Comparison of ENCODE assay signal across 15 cellular contexts in genomic region chrX:38335382-38335781, GRCh38. TPM values are rescaled to one million over a fixed set of nuclear protein-coding genes. Genes with fewer than 3 reads are reported as not detected.
DNase-seq lines count a peak whose midpoint lies in the region; ATAC-seq, FAIRE-seq and TF ChIP-seq lines count a peak whose summit lies in the region.
"Had no signal": no experiment of that assay in that cellular context is flagged by ENCODE, and none has a peak within 500 bp of the region (broad histone marks: within the 10 kb centered on the region; RNA-seq: fewer than 3 reads in every experiment).

No MANE protein-coding gene starts in this region.

- no TSS peak for BruUV-seq in HepG2 (replicated peaks; lab: Mats Ljungman, UMichigan)

- no peaks in the 10 kb centered on the region for H3K9me3 ChIP-seq in HEK293 (ENCODE audit: control insufficient read depth, insufficient read depth, low read depth, low read length)
- H3K9me3 ChIP-seq in body of pancreas = no peaks in the 10 kb centered on the region
- no peaks in the 10 kb centered on the region for H3K9me3 ChIP-seq in HepG2 (ENCODE audit: low read length)
- no peaks in the 10 kb centered on the region for H3K9me3 ChIP-seq in stomach
- H3K9me3 ChIP-seq: left lung had no signal

- ATAC-seq in body of pancreas (no peak), HepG2 (peak; percentile 61)
- ATAC-seq: activated T-cell treated with anti-CD3 and anti-CD28 coated beads, Interleukin-2, amount 50 U/mL, for 4 hours; CD8-positive, alpha-beta T cell; effector memory CD8-positive, alpha-beta T cell; left lung had no signal

- TF ChIP-seq POLR2A in body of pancreas (IDR thresholded peaks at IDR 0.05) (no peak), HepG2 (IDR thresholded peaks at IDR 0.05; ENCODE audit: insufficient read depth in 1 of 2, low read depth in 2 of 2, low read length in 2 of 2) (no peak), stomach (IDR thresholded peaks at IDR 0.05) (no peak)

- in situ Hi-C loops in HepG2 (cut with HindIII; ENCODE audit: extremely low pct_ligation_motif_present, low pct_unique_long_range_greater_than_20kb) = no loop called here

- DNase-seq in Ammon's horn (ENCODE audit: low spot score) = peak; percentile 33
- no peak for DNase-seq in body of pancreas
- DNase-seq in HepG2 (ENCODE audit: low spot score) = no peak
- no peak for DNase-seq in HuH-7 (ENCODE audit: low spot score)
- no peak for DNase-seq in stomach
- DNase-seq in cerebellar nuclear complex (lab: John Stamatoyannopoulos, UW) = no peak
- DNase-seq: activated T-cell treated with anti-CD3 and anti-CD28 coated beads, Interleukin-2, amount 50 U/mL, for 4 hours; CD8-positive, alpha-beta T cell; effector memory CD8-positive, alpha-beta T cell; left lung; NCI-H1930; T-helper 1 cell had no signal

- FAIRE-seq in HepG2 (lab: Jason Lieb, UNC) = no peak

- H3K4me1 ChIP-seq in HEK293 (ENCODE audit: control insufficient read depth, insufficient read depth, low read length) (no peaks in the 10 kb centered on the region), body of pancreas (no peaks in the 10 kb centered on the region), HepG2 (ENCODE audit: insufficient read depth, low read length) (peaks cover 38% of the 10 kb centered on the region), stomach (no peaks in the 10 kb centered on the region)
- H3K4me1 ChIP-seq: left lung, neural progenitor cell had no signal

- POLR2A ChIA-PET in HEK293 (lab: Yijun Ruan, JAX) = no interaction called here
- POLR2A ChIA-PET in HepG2 (lab: Yijun Ruan, JAX) = no interaction called here

- TF ChIP-seq RAD21 in HepG2 (CRISPR knock-in tag; IDR thresholded peaks at IDR 0.05) = peak; percentile 31; the same call in 1 of the 2 replicates

- no peaks in the 10 kb centered on the region for H4K20me1 ChIP-seq in HepG2 (ENCODE audit: insufficient read depth, low read length)

- CTCF ChIA-PET in HEK293 (lab: Yijun Ruan, JAX) (interaction anchor here (0.6 to 3.1 kb wide), 7 partner anchors 8 to 324 kb away, joined by 3 to 11 read pairs (median 4); partner anchors contain the start of gene RPGR), HepG2 (lab: Yijun Ruan, JAX; ENCODE audit: low intra/inter-chr PET ratio, low total read pairs) (no interaction called here)

- H3K9ac ChIP-seq in HepG2 (ENCODE audit: insufficient read depth, low read depth, low read length) = no peak overlapping the region
- H3K9ac ChIP-seq: neural progenitor cell had no signal

- intact Hi-C loops in body of pancreas (cut with DNase I) = no loop called here
- intact Hi-C loops in HepG2 (cut with micrococcal nuclease; ENCODE audit: unreplicated experiment) = loop anchor here (5.0 kb wide), 1 partner anchor 227 kb away; the partner anchor contains the start of gene TSPAN7
- intact Hi-C loops in stomach (cut with DNase I; ENCODE audit: low total_unique reads) = no loop called here

- TF ChIP-seq CTCF in HEK293 (tag by site-specific recombination; IDR thresholded peaks at IDR 0.05) = no peak
- TF ChIP-seq CTCF in body of pancreas (IDR thresholded peaks at IDR 0.05) = peak in 5 of 7 experiments; percentile 3 to 44 (median 28)
- peak; percentile 51 for TF ChIP-seq CTCF in HepG2 (CRISPR knock-in tag; IDR thresholded peaks at IDR 0.05)
- TF ChIP-seq CTCF in stomach (IDR thresholded peaks at IDR 0.05) = peak in 1 of 7 experiments; percentile 12

- H3K27me3 ChIP-seq in body of pancreas (no peaks in the 10 kb centered on the region), HepG2 (ENCODE audit: control insufficient read depth in 1 of 2, insufficient read depth in 2 of 2, low read length in 2 of 2) (no peaks in the 10 kb centered on the region), stomach (no peaks in the 10 kb centered on the region)
- H3K27me3 ChIP-seq: neural progenitor cell had no signal

- H3K36me3 ChIP-seq in HEK293 (ENCODE audit: control insufficient read depth in 2 of 2, insufficient read depth in 1 of 2, low read length in 2 of 2) (no peaks in the 10 kb centered on the region), body of pancreas (replicated peaks in 1 of 2; ENCODE audit: insufficient read depth in 1 of 2, low read depth in 2 of 2) (no peaks in the 10 kb centered on the region), HepG2 (replicated peaks in 1 of 2; ENCODE audit: control insufficient read depth in 1 of 2, insufficient read depth in 2 of 2, low read length in 2 of 2) (no peaks in the 10 kb centered on the region), stomach (no peaks in the 10 kb centered on the region)
- H3K36me3 ChIP-seq: left lung, neural progenitor cell had no signal

- TF ChIP-seq EP300 in HepG2 (IDR thresholded peaks at IDR 0.05; ENCODE audit: low read depth in 2 of 2, low read length in 2 of 2) (no peak), HepG2 (CRISPR knock-in tag; IDR thresholded peaks at IDR 0.05; ENCODE audit: borderline replicate concordance) (no peak), stomach (IDR thresholded peaks at IDR 0.05) (no peak)

- H3K4me2 ChIP-seq in HepG2 (ENCODE audit: low read depth, low read length) = no peak overlapping the region
- H3K4me2 ChIP-seq: neural progenitor cell had no signal

- no peak overlapping the region for H3K27ac ChIP-seq in HEK293 (ENCODE audit: extremely low read depth, low read depth, low read length)
- H3K27ac ChIP-seq in body of pancreas = no peak overlapping the region
- H3K27ac ChIP-seq in HepG2 (ENCODE audit: extremely low read length, insufficient read depth, low read length) = no peak overlapping the region
- H3K27ac ChIP-seq in stomach = no peak overlapping the region
- H3K27ac ChIP-seq: left lung, neural progenitor cell had no signal

- no peak overlapping the region for H2AFZ ChIP-seq in HepG2 (ENCODE audit: low read length)
- H2AFZ ChIP-seq: neural progenitor cell had no signal

- H3K79me2 ChIP-seq in HepG2 (ENCODE audit: insufficient read depth, low read length) = no peaks in the 10 kb centered on the region

- H3K4me3 ChIP-seq in HEK293 (ENCODE audit: low read depth, low read length) (no peak overlapping the region), body of pancreas (no peak overlapping the region), HepG2 (replicated peaks in 1 of 3; ENCODE audit: insufficient read depth in 1 of 3, low read depth in 2 of 3, low read length in 3 of 3) (no peak overlapping the region), stomach (no peak overlapping the region)
- H3K4me3 ChIP-seq: left lung, neural progenitor cell had no signal

TF ChIP-seq in HepG2, 621 proteins besides CTCF, POLR2A, EP300 and RAD21 (continues in another document):
- TF ChIP-seq ARNT2 (CRISPR knock-in tag; IDR thresholded peaks at IDR 0.05; ENCODE audit: low read depth) (no peak), ZNF44 (CRISPR knock-in tag; IDR thresholded peaks at IDR 0.05) (no peak)

RNA-seq across cellular contexts. Expression of gene RPGR, which starts 8.1 kb away (rescaled TPM):
- total RNA-seq in body of pancreas (10 to 100 TPM; 14.8 to 21.1 TPM), HepG2 (2016; rRNA removed; fragmentation: Illumina TruSeq; extraction: Trizol) (12.1 and 13.6 TPM in 2 replicates), stomach (10 to 100 TPM in 4 of 5 donors, 1 to 10 TPM in 1; 1.3 to 97.3 (median 23.2) TPM)
- total RNA-seq in HepG2 (2016; cell fraction: cytosol; rRNA removed; fragmentation: Illumina TruSeq; extraction: Trizol; ENCODE audit: low read depth) = 2.6 and 5.5 TPM in 2 replicates
- 12.1 and 14.8 TPM in 2 replicates for total RNA-seq in HepG2 (2016; cell fraction: insoluble cytoplasmic fraction; rRNA removed; fragmentation: Illumina TruSeq; extraction: Trizol)
- 4.9 and 6.4 TPM in 2 replicates for total RNA-seq in HepG2 (2016; cell fraction: membrane; rRNA removed; fragmentation: Illumina TruSeq; extraction: Trizol)
- 21.1 and 21.4 TPM in 2 replicates for total RNA-seq in HepG2 (2016; cell fraction: nucleus; rRNA removed; fragmentation: Illumina TruSeq; extraction: Trizol)
- polyA plus RNA-seq in HepG2 (2011; rRNA removed) (2.1 TPM in 2 replicates), stomach (1 to 10 TPM; 5.3 to 9.8 (median 6.7) TPM)
- polyA plus RNA-seq in HepG2 (2011; cell fraction: cytosol; rRNA removed) = 0.66 and 0.94 TPM in 2 replicates
- polyA plus RNA-seq in HepG2 (2011; cell fraction: nucleus; rRNA removed) = 3.3 and 6.0 TPM in 2 replicates
- polyA plus RNA-seq in HepG2 (2012) = 6.1 and 11.9 TPM in 2 replicates
- polyA plus RNA-seq in HepG2 (2016; cell fraction: cytosol; fragmentation: Illumina TruSeq; extraction: Trizol; ENCODE audit: low read depth) = 0.91 and 1.0 TPM in 2 replicates
- polyA plus RNA-seq in HepG2 (2016; cell fraction: insoluble cytoplasmic fraction; fragmentation: Illumina TruSeq; extraction: Trizol; ENCODE audit: low read depth) = 12.5 and 13.0 TPM in 2 replicates
- polyA plus RNA-seq in HepG2 (2016; cell fraction: membrane; fragmentation: Illumina TruSeq; extraction: Trizol; ENCODE audit: low read depth) = 1.1 TPM in 2 replicates
- 20.3 and 22.5 TPM in 2 replicates for polyA plus RNA-seq in HepG2 (2016; cell fraction: nucleus; fragmentation: Illumina TruSeq; extraction: Trizol; ENCODE audit: insufficient read depth, low read depth)
- 1.6 and 2.3 TPM in 2 replicates for polyA minus RNA-seq in HepG2 (2011; rRNA and poly(A)+ RNA removed; ENCODE audit: low replicate concordance)
- 1.1 and 1.2 TPM in 2 replicates for polyA minus RNA-seq in HepG2 (2011; cell fraction: cytosol; rRNA and poly(A)+ RNA removed)
- 19.8 and 26.2 TPM in 2 replicates for polyA minus RNA-seq in HepG2 (2011; cell fraction: nucleus; rRNA and poly(A)+ RNA removed)

RNA-seq across cellular contexts. Expression of gene OTC, which starts 17.0 kb away (rescaled TPM):
- total RNA-seq in body of pancreas (1 to 10 TPM; 1.8 to 3.6 TPM), HepG2 (2016; rRNA removed; fragmentation: Illumina TruSeq; extraction: Trizol) (1.8 and 2.6 TPM in 2 replicates), stomach (1 to 10 TPM in 1 of 5 donors, not detected in 4; 1.3 TPM)
- 0.18 and 0.20 TPM in 2 replicates for total RNA-seq in HepG2 (2016; cell fraction: cytosol; rRNA removed; fragmentation: Illumina TruSeq; extraction: Trizol; ENCODE audit: low read depth)
- 2.1 and 2.7 TPM in 2 replicates for total RNA-seq in HepG2 (2016; cell fraction: insoluble cytoplasmic fraction; rRNA removed; fragmentation: Illumina TruSeq; extraction: Trizol)
- total RNA-seq in HepG2 (2016; cell fraction: membrane; rRNA removed; fragmentation: Illumina TruSeq; extraction: Trizol) = 0.41 and 0.46 TPM in 2 replicates
- 0.85 and 1.3 TPM in 2 replicates for total RNA-seq in HepG2 (2016; cell fraction: nucleus; rRNA removed; fragmentation: Illumina TruSeq; extraction: Trizol)
- polyA plus RNA-seq in HepG2 (2011; rRNA removed) (0.04 and 0.25 TPM in 2 replicates), stomach (not detected)
- polyA plus RNA-seq in HepG2 (2011; cell fraction: cytosol; rRNA removed) = 0.13 TPM in 1 of 2 replicates, not detected in the other
- not detected in 2 replicates for polyA plus RNA-seq in HepG2 (2011; cell fraction: nucleus; rRNA removed)
- 0.08 and 0.30 TPM in 2 replicates for polyA plus RNA-seq in HepG2 (2012)
- 0.18 and 0.36 TPM in 2 replicates for polyA plus RNA-seq in HepG2 (2016; cell fraction: cytosol; fragmentation: Illumina TruSeq; extraction: Trizol; ENCODE audit: low read depth)
- polyA plus RNA-seq in HepG2 (2016; cell fraction: insoluble cytoplasmic fraction; fragmentation: Illumina TruSeq; extraction: Trizol; ENCODE audit: low read depth) = 1.9 and 2.3 TPM in 2 replicates
- 0.30 TPM in 1 of 2 replicates, not detected in the other for polyA plus RNA-seq in HepG2 (2016; cell fraction: membrane; fragmentation: Illumina TruSeq; extraction: Trizol; ENCODE audit: low read depth)
- polyA plus RNA-seq in HepG2 (2016; cell fraction: nucleus; fragmentation: Illumina TruSeq; extraction: Trizol; ENCODE audit: insufficient read depth, low read depth) = 0.40 and 0.67 TPM in 2 replicates
- polyA minus RNA-seq in HepG2 (2011; rRNA and poly(A)+ RNA removed; ENCODE audit: low replicate concordance) = not detected in 2 replicates
- polyA minus RNA-seq in HepG2 (2011; cell fraction: cytosol; rRNA and poly(A)+ RNA removed) = not detected in 2 replicates
- not detected in 2 replicates for polyA minus RNA-seq in HepG2 (2011; cell fraction: nucleus; rRNA and poly(A)+ RNA removed)
- total RNA-seq: activated T-cell treated with anti-CD3 and anti-CD28 coated beads, Interleukin-2, amount 50 U/mL, for 4 hours; CD8-positive, alpha-beta T cell; skeletal muscle tissue had no signal
